Comparison of ENCODE assay signal across 8 cellular contexts in the genomic region with DNA sequence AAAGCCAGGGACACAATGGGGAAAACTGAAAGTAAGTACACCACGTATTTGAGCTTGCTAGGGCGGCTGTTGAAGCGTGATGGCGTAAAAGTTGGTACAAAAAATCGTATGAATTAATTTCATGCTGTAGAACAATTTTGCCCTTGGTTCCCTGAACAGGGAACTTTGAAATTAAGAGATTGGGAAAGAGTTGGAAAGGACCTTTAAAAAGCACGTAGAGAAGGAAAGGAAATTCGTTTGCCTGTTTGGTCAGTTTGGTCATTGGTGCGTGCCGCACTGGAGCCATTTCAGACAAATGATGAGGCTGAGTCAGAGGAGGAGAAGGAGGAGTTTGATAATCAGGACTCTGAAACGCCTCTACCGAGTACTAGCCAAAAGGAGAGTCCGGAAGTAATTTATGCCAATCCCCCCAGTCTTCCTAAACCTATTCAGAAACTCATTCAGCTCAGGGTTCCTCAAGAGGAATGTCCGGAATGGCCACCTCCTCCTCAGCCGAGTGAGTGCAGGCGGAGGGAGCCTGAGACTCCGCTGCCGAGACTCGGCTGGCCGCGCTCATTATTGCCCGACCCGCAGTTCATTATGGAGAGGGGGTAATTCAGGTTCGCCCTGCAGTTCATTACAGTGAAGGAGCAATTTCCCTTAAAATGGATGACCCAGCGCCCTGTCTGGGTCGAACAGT. TPM values are rescaled to one million over a fixed set of nuclear protein-coding genes. Genes with fewer than 3 reads are reported as not detected.
DNase-seq lines count a peak whose midpoint lies in the region; ATAC-seq and TF ChIP-seq lines count a peak whose summit lies in the region.

No MANE protein-coding gene starts in this region.

- TF ChIP-seq POLR2A in vagina (IDR thresholded peaks at IDR 0.05): peak in 1 of 2 donors; percentile 24

- H3K4me3 Mint-ChIP-seq in naive thymus-derived CD8-positive, alpha-beta T cell: peak overlapping the region; percentile 89 to 99 (median 93)

- peak overlapping the region; percentile 6 to 85 (median 62) for H3K27ac Mint-ChIP-seq in naive thymus-derived CD8-positive, alpha-beta T cell

- no peaks in the 10 kb centered on the region for H3K36me3 ChIP-seq in fibroblast of lung (ENCODE audit: control insufficient read depth, insufficient read depth, low read length)
- no peaks in the 10 kb centered on the region for H3K36me3 ChIP-seq in vagina

- H3K27me3 Mint-ChIP-seq in naive thymus-derived CD8-positive, alpha-beta T cell: peaks cover 0 to 3% (median 0%) of the 10 kb centered on the region in 5 donors

- H3K79me2 ChIP-seq in fibroblast of lung (ENCODE audit: control insufficient read depth, insufficient read depth, low read length): no peaks in the 10 kb centered on the region

- H3K4me2 ChIP-seq in fibroblast of lung (ENCODE audit: extremely low read depth, insufficient read depth, low read length): peak overlapping the region; percentile 85

- H3K27me3 ChIP-seq in fibroblast of lung (ENCODE audit: control insufficient read depth, insufficient read depth, low read length) (no peaks in the 10 kb centered on the region), vagina (no peaks in the 10 kb centered on the region)

- peak overlapping the region; percentile 46 for H3K9ac ChIP-seq in fibroblast of lung (ENCODE audit: insufficient read depth, low read length)

- peaks cover 8 to 17% (median 16%) of the 10 kb centered on the region in 4 donors for H3K4me1 Mint-ChIP-seq in naive thymus-derived CD8-positive, alpha-beta T cell

- no peaks in the 10 kb centered on the region for H4K20me1 ChIP-seq in fibroblast of lung (ENCODE audit: control insufficient read depth, extremely low read depth, insufficient read depth, low read length)

- no peaks in the 10 kb centered on the region for H3K9me3 Mint-ChIP-seq in naive thymus-derived CD8-positive, alpha-beta T cell

- H3K9me3 ChIP-seq in fibroblast of lung (ENCODE audit: control insufficient read depth, insufficient read depth, low read depth, low read length) (no peaks in the 10 kb centered on the region), vagina (no peaks in the 10 kb centered on the region)

- peak; percentile 57 for ATAC-seq in GM18870 (IDR thresholded peaks at IDR 0.05; ENCODE audit: unreplicated experiment)
- peak; percentile 77 for ATAC-seq in HG03045 (IDR thresholded peaks at IDR 0.05; ENCODE audit: unreplicated experiment)
- peak; percentile 77 to 87 for ATAC-seq in naive thymus-derived CD8-positive, alpha-beta T cell

- DNase-seq in Ammon's horn (ENCODE audit: low spot score) (peak; percentile 15), NCI-H774 (lab: John Stamatoyannopoulos, UW) (peak; percentile 61), activated T-cell treated with anti-CD3 and anti-CD28 coated beads for 48 hours (ENCODE audit: low read depth) (peak; percentile 33), fibroblast of lung (ENCODE audit: low read depth in 2 of 2) (peak; percentile 77 to 85), vagina (ENCODE audit: extremely low spot score in 2 of 2) (no peak)
- peak in 5 of 10 donors; percentile 1 to 30 (median 19) for DNase-seq in naive thymus-derived CD8-positive, alpha-beta T cell

- TF ChIP-seq CTCF in fibroblast of lung (conservative IDR thresholded peaks at IDR 0.05 in 1 of 2, IDR thresholded peaks at IDR 0.05 in 1 of 2; ENCODE audit: low read depth in 1 of 2, low read length in 2 of 2) (no peak), vagina (IDR thresholded peaks at IDR 0.05) (no peak)

- H3K4me3 ChIP-seq in fibroblast of lung (replicated peaks in 1 of 4; ENCODE audit: control extremely low read depth in 1 of 4, insufficient read depth in 1 of 4, low read depth in 3 of 4, low read length in 4 of 4) (peak overlapping the region; percentile 70 to 94 (median 86)), vagina (peak overlapping the region; percentile 58 to 60)

- H3K4me1 ChIP-seq in fibroblast of lung (ENCODE audit: control insufficient read depth, extremely low read depth, insufficient read depth, low read length) (no peaks in the 10 kb centered on the region), vagina (no peaks in the 10 kb centered on the region)

- POLR2A ChIA-PET in naive thymus-derived CD8-positive, alpha-beta T cell (lab: Charles Lee): interaction anchor here (0.8 to 2.1 kb wide), 4 partner anchors 11 to 706 kb away, joined by 3 to 10 read pairs (median 5); a partner anchor contains a TSS

- H3K36me3 Mint-ChIP-seq in naive thymus-derived CD8-positive, alpha-beta T cell: no peaks in the 10 kb centered on the region

- intact Hi-C loops in vagina (cut with DNase I): no loop called here

- peak overlapping the region; percentile 99 for H2AFZ ChIP-seq in fibroblast of lung (ENCODE audit: low read length)

- H3K27ac ChIP-seq in fibroblast of lung (ENCODE audit: insufficient read depth, low read length) (peak overlapping the region; percentile 68), vagina (peak overlapping the region; percentile 84)

RNA-seq across cellular contexts. Expression of a gene that starts 59.2 kb away (rescaled TPM):
- total RNA-seq in fibroblast of lung (not detected in 2 replicates), vagina (1.2 TPM)
- 0.15 TPM in 1 of 2 replicates, not detected in the other for polyA plus RNA-seq in fibroblast of lung
- not detected in 2 replicates for polyA plus RNA-seq in fibroblast of lung (2012)
- polyA minus RNA-seq in fibroblast of lung (ENCODE audit: low replicate concordance): not detected in 2 replicates
- total RNA-seq in naive thymus-derived CD8-positive, alpha-beta T cell: under 1 TPM in 1 of 2 experiments, not detected in 1; 0.25 TPM
- 1 to 10 TPM in 1 of 3 donors, under 1 TPM in 1, not detected in 1; 0.57 to 1.0 TPM for polyA plus RNA-seq in naive thymus-derived CD8-positive, alpha-beta T cell

Comparison
In these comparisons a context has a peak if more than half of its experiments do, and no peak if none do; other contexts are left out.
1. DNase-seq: peak in Ammon's horn (single experiment), NCI-H774 (single experiment), activated T-cell treated with anti-CD3 and anti-CD28 coated beads for 48 hours (single experiment) and fibroblast of lung (2 of 2); none in vagina (0 of 2).
2. Peak in every context shown above with its lines, with median percentiles within 50 percentile points of each other: ATAC-seq.